ENCODE assay signal across 15 cellular contexts in genomic region chr3:19046440-19046839, GRCh38.
A peak's percentile ranks its signal among the peaks of the same experiment; 100 is the strongest.
DNase-seq lines count a peak whose midpoint lies in the region; ATAC-seq and TF ChIP-seq lines count a peak whose summit lies in the region.
"Had no signal": no experiment of that assay in that cellular context is flagged by ENCODE, and none has a peak within 500 bp of the region (broad histone marks: within the 10 kb centered on the region; RNA-seq: fewer than 3 reads in every experiment).

No MANE protein-coding gene starts in this region.

- H3K36me3 Mint-ChIP-seq in neural crest cell (ENCODE audit: low read depth) = no peaks in the 10 kb centered on the region
- no peaks in the 10 kb centered on the region for H3K36me3 Mint-ChIP-seq in activated CD8-positive, alpha-beta T cell treated with anti-CD3 and anti-CD28 coated beads, Interleukin-2, amount 10 ng/mL, durations not matched to agents 7 days and 5 days (ENCODE audit: low read depth)

- no peak overlapping the region for H3K27ac ChIP-seq in RWPE2 (ENCODE audit: poor library complexity, severe bottlenecking)
- H3K27ac ChIP-seq: lower lobe of right lung, tibial nerve had no signal

- no peak overlapping the region for H3K27ac Mint-ChIP-seq in neural crest cell (ENCODE audit: unreplicated experiment)
- no peak overlapping the region for H3K27ac Mint-ChIP-seq in activated CD8-positive, alpha-beta T cell treated with anti-CD3 and anti-CD28 coated beads, Interleukin-2, amount 10 ng/mL, durations not matched to agents 7 days and 5 days

- H3K4me3 ChIP-seq in RWPE2 (ENCODE audit: severe bottlenecking) = no peak overlapping the region
- H3K4me3 ChIP-seq: lower lobe of right lung, tibial nerve had no signal

- DNase-seq in DMS53 (lab: John Stamatoyannopoulos, UW) (peak; percentile 6), DMS53 treated with DMSO at 0.1 percent for 48 hours (lab: John Stamatoyannopoulos, UW; ENCODE audit: unreplicated experiment) (no peak), HuH-7 (ENCODE audit: low spot score) (peak; percentile 7), RWPE2 (ENCODE audit: low spot score) (no peak), neural crest cell (ENCODE audit: low read depth, low spot score) (no peak)
- no peak for DNase-seq in activated CD8-positive, alpha-beta T cell treated with anti-CD3 and anti-CD28 coated beads, Interleukin-2, amount 10 ng/mL, durations not matched to agents 7 days and 5 days
- DNase-seq in stimulated activated CD4-positive, alpha-beta T cell treated with anti-CD3 and anti-CD28 coated beads, Interleukin-4, amount 100 ng/mL, for 4 hours = no peak
- DNase-seq in effector CD8-positive, alpha-beta T cell (lab: John Stamatoyannopoulos, UW) = no peak
- DNase-seq: activated naive CD4-positive, alpha-beta T cell treated with Interleukin-2 at 50 U/mL for 16 hours; lower lobe of right lung; NCI-H1436 treated with DMSO at 0.1 percent for 48 hours; RPMI8226; stimulated activated CD4-positive, alpha-beta T cell treated with anti-CD3 and anti-CD28 coated beads, Interleukin-15, amount 100 ng/mL, for 24 hours; stimulated activated CD8-positive, alpha-beta memory T cell treated with anti-CD3 and anti-CD28 coated beads, Interleukin-4, amount 100 ng/mL, for 48 hours had no signal

- no peaks in the 10 kb centered on the region for H3K36me3 ChIP-seq in RWPE2 (ENCODE audit: low read depth)
- H3K36me3 ChIP-seq: lower lobe of right lung, tibial nerve had no signal

- no peaks in the 10 kb centered on the region for H3K4me1 Mint-ChIP-seq in neural crest cell
- no peaks in the 10 kb centered on the region for H3K4me1 Mint-ChIP-seq in activated CD8-positive, alpha-beta T cell treated with anti-CD3 and anti-CD28 coated beads, Interleukin-2, amount 10 ng/mL, durations not matched to agents 7 days and 5 days (ENCODE audit: low read depth)

- no peak for ATAC-seq in RWPE2 (ENCODE audit: low read depth)
- ATAC-seq in activated CD8-positive, alpha-beta T cell treated with anti-CD3 and anti-CD28 coated beads, Interleukin-2, amount 10 ng/mL, durations not matched to agents 7 days and 5 days = no peak
- ATAC-seq: lower lobe of right lung had no signal

- POLR2A ChIA-PET in activated CD8-positive, alpha-beta T cell treated with anti-CD3 and anti-CD28 coated beads, Interleukin-2, amount 10 ng/mL, durations not matched to agents 7 days and 5 days (lab: Charles Lee) = no interaction called here

- no peaks in the 10 kb centered on the region for H3K4me1 ChIP-seq in RWPE2 (ENCODE audit: insufficient read depth, poor library complexity, severe bottlenecking)
- H3K4me1 ChIP-seq: lower lobe of right lung, tibial nerve had no signal

- H3K27me3 ChIP-seq in RWPE2 (ENCODE audit: insufficient read depth, poor library complexity, severe bottlenecking) = no peaks in the 10 kb centered on the region
- H3K27me3 ChIP-seq: tibial nerve had no signal

- no peaks in the 10 kb centered on the region for H3K9me3 Mint-ChIP-seq in neural crest cell
- H3K9me3 Mint-ChIP-seq in activated CD8-positive, alpha-beta T cell treated with anti-CD3 and anti-CD28 coated beads, Interleukin-2, amount 10 ng/mL, durations not matched to agents 7 days and 5 days (ENCODE audit: insufficient read depth) = no peaks in the 10 kb centered on the region

- TF ChIP-seq CTCF in RWPE2 (IDR thresholded peaks at IDR 0.05; ENCODE audit: poor library complexity, severe bottlenecking) = peak; percentile 30
- TF ChIP-seq CTCF in neural crest cell (conservative IDR thresholded peaks at IDR 0.05) = peak; percentile 58

- H3K9me3 ChIP-seq in RWPE2 (ENCODE audit: severe bottlenecking) = no peaks in the 10 kb centered on the region
- H3K9me3 ChIP-seq: lower lobe of right lung, tibial nerve had no signal

- H3K4me3 Mint-ChIP-seq in neural crest cell = no peak overlapping the region
- no peak overlapping the region for H3K4me3 Mint-ChIP-seq in activated CD8-positive, alpha-beta T cell treated with anti-CD3 and anti-CD28 coated beads, Interleukin-2, amount 10 ng/mL, durations not matched to agents 7 days and 5 days

- CTCF ChIA-PET in activated CD8-positive, alpha-beta T cell treated with anti-CD3 and anti-CD28 coated beads, Interleukin-2, amount 10 ng/mL, durations not matched to agents 7 days and 5 days (lab: Charles Lee) = no interaction called here

- no peaks in the 10 kb centered on the region for H3K27me3 Mint-ChIP-seq in neural crest cell (ENCODE audit: low read depth)
- H3K27me3 Mint-ChIP-seq in activated CD8-positive, alpha-beta T cell treated with anti-CD3 and anti-CD28 coated beads, Interleukin-2, amount 10 ng/mL, durations not matched to agents 7 days and 5 days (ENCODE audit: low read depth) = no peaks in the 10 kb centered on the region

Comparison
In these comparisons a context has a peak if more than half of its experiments do, and no peak if none do; other contexts are left out.
1. DNase-seq: peak in DMS53 (single experiment) and HuH-7 (single experiment); none in DMS53 treated with DMSO at 0.1 percent for 48 hours (single experiment), RWPE2 (single experiment), neural crest cell (single experiment), activated CD8-positive, alpha-beta T cell treated with anti-CD3 and anti-CD28 coated beads, Interleukin-2, amount 10 ng/mL, durations not matched to agents 7 days and 5 days (single experiment), stimulated activated CD4-positive, alpha-beta T cell treated with anti-CD3 and anti-CD28 coated beads, Interleukin-4, amount 100 ng/mL, for 4 hours (0 of 2) and effector CD8-positive, alpha-beta T cell (single experiment).